In the genomic region with DNA sequence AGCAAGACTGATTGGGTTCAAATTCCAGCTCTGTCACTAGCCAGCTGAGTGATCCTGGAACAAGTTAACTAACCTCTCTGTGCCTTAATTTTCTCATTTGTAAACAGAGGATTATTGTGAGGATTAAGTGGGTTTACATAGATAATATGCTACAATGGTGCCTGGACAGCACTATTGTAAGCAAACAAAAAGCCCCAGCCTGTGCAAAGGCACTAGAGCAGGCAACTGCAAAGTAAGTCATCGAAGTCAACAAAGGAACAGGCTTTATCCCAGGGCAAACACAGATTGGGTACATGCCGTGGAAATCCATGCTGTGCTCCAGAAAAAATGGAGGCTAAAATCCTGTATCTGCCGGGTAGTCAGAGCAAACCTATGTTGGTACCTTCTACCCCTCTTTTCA, we compare ENCODE assay signal across 18 cellular contexts. TPM values are rescaled to one million over a fixed set of nuclear protein-coding genes. Genes with fewer than 3 reads are reported as not detected.
DNase-seq lines count a peak whose midpoint lies in the region; TF ChIP-seq lines count a peak whose summit lies in the region.
"Had no signal": no experiment of that assay in that cellular context is flagged by ENCODE, and none has a peak within 500 bp of the region (broad histone marks: within the 10 kb centered on the region; RNA-seq: fewer than 3 reads in every experiment).

No MANE protein-coding gene starts in this region.

- H3F3A ChIP-seq in neural progenitor cell (ENCODE audit: low read depth), result peaks cover 38% of the 10 kb centered on the region

- no peaks in the 10 kb centered on the region for H3K27me3 ChIP-seq in neural progenitor cell
- H3K27me3 ChIP-seq: BLaER1 had no signal

- H3K27me3 Mint-ChIP-seq in neural progenitor cell (ENCODE audit: insufficient read depth, low read depth), result peaks cover 17% of the 10 kb centered on the region
- peaks cover 22% of the 10 kb centered on the region for H3K27me3 Mint-ChIP-seq in activated naive CD4-positive, alpha-beta T cell treated with anti-CD3 and anti-CD28 coated beads for 36 hours (ENCODE audit: low read depth)

- no peak overlapping the region for H3K4me3 ChIP-seq in neural progenitor cell
- H3K4me3 ChIP-seq: BLaER1, GM23338 had no signal

- intact Hi-C loops in activated naive CD4-positive, alpha-beta T cell treated with anti-CD3 and anti-CD28 coated beads for 36 hours (cut with micrococcal nuclease), result loop anchor here (5.0 kb wide), 2 partner anchors 247 to 572 kb away; no protein-coding TSS in a partner anchor

- peaks cover 45% of the 10 kb centered on the region for H3K4me1 Mint-ChIP-seq in neural progenitor cell
- H3K4me1 Mint-ChIP-seq in activated naive CD4-positive, alpha-beta T cell treated with anti-CD3 and anti-CD28 coated beads for 36 hours (ENCODE audit: low read depth), result no peaks in the 10 kb centered on the region
- H3K4me1 Mint-ChIP-seq: B cell; CD4-positive, CD25-positive, alpha-beta regulatory T cell had no signal

- H3K9me3 ChIP-seq in neural progenitor cell (ENCODE audit: low read depth), result no peaks in the 10 kb centered on the region
- H3K9me3 ChIP-seq: BLaER1 had no signal

- peaks cover 6% of the 10 kb centered on the region for H3K9me3 Mint-ChIP-seq in neural progenitor cell
- H3K9me3 Mint-ChIP-seq in activated naive CD4-positive, alpha-beta T cell treated with anti-CD3 and anti-CD28 coated beads for 36 hours, result no peaks in the 10 kb centered on the region
- H3K9me3 Mint-ChIP-seq: CD8-positive, alpha-beta T cell; HFFc6 had no signal

- H3K79me2 ChIP-seq in neural progenitor cell (ENCODE audit: low read depth), result no peaks in the 10 kb centered on the region

- H3K27ac Mint-ChIP-seq in neural progenitor cell, result no peak overlapping the region
- no peak overlapping the region for H3K27ac Mint-ChIP-seq in activated naive CD4-positive, alpha-beta T cell treated with anti-CD3 and anti-CD28 coated beads for 36 hours
- H3K27ac Mint-ChIP-seq: B cell; CD4-positive, CD25-positive, alpha-beta regulatory T cell; CD8-positive, alpha-beta T cell; GM23338; H9; HFFc6 had no signal

- peak overlapping the region; percentile 54 for H3K4me2 ChIP-seq in neural progenitor cell
- H3K4me2 ChIP-seq: BLaER1, GM23338 had no signal

- no peaks in the 10 kb centered on the region for H3K36me3 Mint-ChIP-seq in neural progenitor cell
- H3K36me3 Mint-ChIP-seq in activated naive CD4-positive, alpha-beta T cell treated with anti-CD3 and anti-CD28 coated beads for 36 hours (ENCODE audit: low read depth), result no peaks in the 10 kb centered on the region
- H3K36me3 Mint-ChIP-seq: CD4-positive, CD25-positive, alpha-beta regulatory T cell; CD8-positive, alpha-beta T cell had no signal

- H3K4me1 ChIP-seq in neural progenitor cell, result peaks cover 43% of the 10 kb centered on the region
- H3K4me1 ChIP-seq: BLaER1 had no signal

- no peak overlapping the region for H3K27ac ChIP-seq in neural progenitor cell
- H3K27ac ChIP-seq: 22Rv1, BLaER1, C4-2B had no signal

- TF ChIP-seq CTCF in neural progenitor cell (IDR thresholded peaks at IDR 0.05), result no peak

- no peak overlapping the region for H2AFZ ChIP-seq in neural progenitor cell (replicated peaks)

- H3K4me3 Mint-ChIP-seq in neural progenitor cell, result peak overlapping the region; percentile 6
- H3K4me3 Mint-ChIP-seq in activated naive CD4-positive, alpha-beta T cell treated with anti-CD3 and anti-CD28 coated beads for 36 hours, result no peak overlapping the region
- H3K4me3 Mint-ChIP-seq: B cell; CD4-positive, CD25-positive, alpha-beta regulatory T cell; CD8-positive, alpha-beta T cell; GM23338; H9; HFFc6 had no signal

- CTCF ChIA-PET in activated naive CD4-positive, alpha-beta T cell treated with anti-CD3 and anti-CD28 coated beads for 36 hours (lab: Charles Lee), result no interaction called here

- no peaks in the 10 kb centered on the region for H3K36me3 ChIP-seq in neural progenitor cell
- H3K36me3 ChIP-seq: BLaER1 had no signal

- H3K9ac ChIP-seq in neural progenitor cell, result no peak overlapping the region
- H3K9ac ChIP-seq: BLaER1 had no signal

- peaks cover 9% of the 10 kb centered on the region for H4K20me1 ChIP-seq in neural progenitor cell (ENCODE audit: low read depth)
- H4K20me1 ChIP-seq: BLaER1 had no signal

- peak; percentile 68 for DNase-seq in DMS53 (lab: John Stamatoyannopoulos, UW)
- no peak for DNase-seq in DMS53 treated with DMSO at 0.1 percent for 48 hours (lab: John Stamatoyannopoulos, UW; ENCODE audit: unreplicated experiment)
- DNase-seq in NCI-H82 (lab: John Stamatoyannopoulos, UW), result peak; percentile 48
- no peak for DNase-seq in NCI-H82 treated with DMSO at 0.1 percent for 48 hours (lab: John Stamatoyannopoulos, UW; ENCODE audit: unreplicated experiment)
- DNase-seq in neural progenitor cell (ENCODE audit: low spot score), result peak; percentile 62
- no peak for DNase-seq in activated naive CD4-positive, alpha-beta T cell treated with anti-CD3 and anti-CD28 coated beads for 36 hours
- DNase-seq: CD4-positive, CD25-positive, alpha-beta regulatory T cell; CD8-positive, alpha-beta T cell; DMS153; DMS79 treated with DMSO at 0.1 percent for 48 hours; GF-D8; H9; HFFc6 had no signal

RNA-seq across cellular contexts. Expression of gene CTNNBL1, which starts 43.2 kb away (rescaled TPM):
- 44.7 and 54.5 TPM in 2 replicates for total RNA-seq in neural progenitor cell (ENCODE audit: low replicate concordance)
- 10 to 100 TPM; 66.4 to 75.4 TPM for total RNA-seq in activated naive CD4-positive, alpha-beta T cell treated with anti-CD3 and anti-CD28 coated beads for 36 hours

Comparison
In these comparisons a context has a peak if more than half of its experiments do, and no peak if none do; other contexts are left out.
1. DNase-seq: peak in DMS53 (single experiment), NCI-H82 (single experiment) and neural progenitor cell (single experiment); none in DMS53 treated with DMSO at 0.1 percent for 48 hours (single experiment), NCI-H82 treated with DMSO at 0.1 percent for 48 hours (single experiment) and activated naive CD4-positive, alpha-beta T cell treated with anti-CD3 and anti-CD28 coated beads for 36 hours (single experiment).